In the genomic region with DNA sequence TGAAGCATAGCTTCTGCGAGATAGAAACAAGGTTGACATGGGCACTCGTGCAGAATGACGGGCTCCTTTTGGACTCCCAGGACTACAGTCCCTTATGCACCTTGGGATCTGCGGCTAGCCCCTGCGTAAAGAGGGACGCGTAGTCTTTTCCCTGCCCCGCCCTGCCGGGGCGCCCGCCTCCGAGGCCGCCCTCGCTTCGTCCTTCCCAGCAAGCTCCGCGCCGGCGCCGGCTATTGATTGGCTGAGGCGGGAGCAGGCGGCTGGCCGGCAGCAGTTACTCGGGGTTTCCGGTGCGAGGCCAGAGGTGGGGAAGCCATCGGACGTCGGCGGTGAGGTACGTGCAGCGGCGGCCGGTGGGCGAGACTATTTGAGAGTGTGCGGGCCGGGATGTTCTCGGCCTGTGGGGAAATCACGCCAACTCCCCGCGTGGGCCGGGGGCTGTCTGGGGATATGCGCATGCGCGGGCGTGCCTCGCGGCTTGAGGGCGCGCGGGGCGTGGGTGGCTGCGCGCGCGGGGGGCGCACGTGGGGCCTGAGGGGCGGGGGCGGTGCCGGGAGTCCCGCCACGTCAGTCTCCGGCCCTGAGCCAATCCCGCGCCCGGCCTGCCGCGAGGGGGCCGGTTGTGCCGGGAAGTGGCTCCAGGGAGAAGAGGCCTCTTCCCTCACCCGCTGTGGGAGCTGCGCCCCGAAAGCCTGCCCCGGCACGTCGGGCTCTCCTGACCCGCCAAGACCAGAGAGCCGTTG, we compare ENCODE assay signal across 1 cellular context.
A peak's percentile ranks its signal among the peaks of the same experiment; 100 is the strongest.
TF ChIP-seq lines count a peak whose summit lies in the region.

TXLNA (plus strand) TSS at position 233 of the 743 bp plus-strand sequence. CDS start 671 bp downstream, outside the sequence.

TF ChIP-seq in HEK293, 187 proteins besides CTCF, POLR2A, EP300 and RAD21 (continued from another document):
- TF ChIP-seq, protein P1, sequence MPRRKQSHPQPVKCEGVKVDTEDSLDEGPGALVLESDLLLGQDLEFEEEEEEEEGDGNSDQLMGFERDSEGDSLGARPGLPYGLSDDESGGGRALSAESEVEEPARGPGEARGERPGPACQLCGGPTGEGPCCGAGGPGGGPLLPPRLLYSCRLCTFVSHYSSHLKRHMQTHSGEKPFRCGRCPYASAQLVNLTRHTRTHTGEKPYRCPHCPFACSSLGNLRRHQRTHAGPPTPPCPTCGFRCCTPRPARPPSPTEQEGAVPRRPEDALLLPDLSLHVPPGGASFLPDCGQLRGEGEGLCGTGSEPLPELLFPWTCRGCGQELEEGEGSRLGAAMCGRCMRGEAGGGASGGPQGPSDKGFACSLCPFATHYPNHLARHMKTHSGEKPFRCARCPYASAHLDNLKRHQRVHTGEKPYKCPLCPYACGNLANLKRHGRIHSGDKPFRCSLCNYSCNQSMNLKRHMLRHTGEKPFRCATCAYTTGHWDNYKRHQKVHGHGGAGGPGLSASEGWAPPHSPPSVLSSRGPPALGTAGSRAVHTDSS (tag by site-specific recombination; IDR thresholded peaks at IDR 0.05): no peak; the same call in 1 of the 2 replicates
- TF ChIP-seq ZNF626 (tag by site-specific recombination; IDR thresholded peaks at IDR 0.05) (no peak), ZNF596 (tag by site-specific recombination; IDR thresholded peaks at IDR 0.05) (0 out of 2 replicates have a peak, but pooled peaks have one; percentile 37), ZFP37 (tag by site-specific recombination; IDR thresholded peaks at IDR 0.05) (no peak), ZNF670 (tag by site-specific recombination; IDR thresholded peaks at IDR 0.05; ENCODE audit: low read depth) (no peak), ZNF174 (tag by site-specific recombination; IDR thresholded peaks at IDR 0.05) (no peak), KLF9 (tag by site-specific recombination; IDR thresholded peaks at IDR 0.05; ENCODE audit: low read depth) (peak; percentile 67), ZNF112 (tag by site-specific recombination; IDR thresholded peaks at IDR 0.05) (no peak), ZNF837 (tag by site-specific recombination; IDR thresholded peaks at IDR 0.05) (no peak), IKZF3 (tag by site-specific recombination; IDR thresholded peaks at IDR 0.05) (peak; percentile 77), GFI1B (tag by site-specific recombination; IDR thresholded peaks at IDR 0.05) (no peak), HOXA7 (CRISPR knock-in tag; IDR thresholded peaks at IDR 0.05; ENCODE audit: borderline replicate concordance) (no peak), ZNF292 (tag by site-specific recombination; IDR thresholded peaks at IDR 0.05; ENCODE audit: borderline replicate concordance, low read depth) (no peak), ZSCAN16 (tag by site-specific recombination; IDR thresholded peaks at IDR 0.05) (peak; percentile 40; the same call in 1 of the 2 replicates), EGR2 (tag by site-specific recombination; IDR thresholded peaks at IDR 0.05; ENCODE audit: low read depth) (peak; percentile 96), ZNF558 (tag by site-specific recombination; IDR thresholded peaks at IDR 0.05) (no peak), ZNF2 (tag by site-specific recombination; IDR thresholded peaks at IDR 0.05) (no peak; the same call in 1 of the 2 replicates), ZNF629 (tag by site-specific recombination; IDR thresholded peaks at IDR 0.05) (peak; percentile 57), ZBTB26 (tag by site-specific recombination; optimal IDR thresholded peaks at IDR 0.05) (peak; percentile 90), KLF10 (tag by site-specific recombination; IDR thresholded peaks at IDR 0.05) (peak; percentile 60; the same call in 1 of the 2 replicates), ZNF366 (tag by site-specific recombination; conservative IDR thresholded peaks at IDR 0.05) (peak; percentile 47; the same call in 1 of the 2 replicates), HOXC10 (CRISPR knock-in tag; IDR thresholded peaks at IDR 0.05) (no peak), KLF8 (tag by site-specific recombination; IDR thresholded peaks at IDR 0.05) (peak; percentile 86; the same call in 1 of the 2 replicates), ZNF501 (tag by site-specific recombination; IDR thresholded peaks at IDR 0.05) (peak; percentile 64; the same call in 1 of the 2 replicates), ZNF302 (tag by site-specific recombination; IDR thresholded peaks at IDR 0.05; ENCODE audit: low read depth) (no peak), SP3 (tag by site-specific recombination; IDR thresholded peaks at IDR 0.05) (peak; percentile 87), ZIC2 (tag by site-specific recombination; IDR thresholded peaks at IDR 0.05) (peak; percentile 23; the same call in 1 of the 2 replicates), SP7 (tag by site-specific recombination; IDR thresholded peaks at IDR 0.05) (peak; percentile 63; the same call in 1 of the 2 replicates), ZNF585B (tag by site-specific recombination; IDR thresholded peaks at IDR 0.05) (peak; percentile 91), ZBTB48 (tag by site-specific recombination; IDR thresholded peaks at IDR 0.05) (peak; percentile 92)
- TF ChIP-seq, protein P2, sequence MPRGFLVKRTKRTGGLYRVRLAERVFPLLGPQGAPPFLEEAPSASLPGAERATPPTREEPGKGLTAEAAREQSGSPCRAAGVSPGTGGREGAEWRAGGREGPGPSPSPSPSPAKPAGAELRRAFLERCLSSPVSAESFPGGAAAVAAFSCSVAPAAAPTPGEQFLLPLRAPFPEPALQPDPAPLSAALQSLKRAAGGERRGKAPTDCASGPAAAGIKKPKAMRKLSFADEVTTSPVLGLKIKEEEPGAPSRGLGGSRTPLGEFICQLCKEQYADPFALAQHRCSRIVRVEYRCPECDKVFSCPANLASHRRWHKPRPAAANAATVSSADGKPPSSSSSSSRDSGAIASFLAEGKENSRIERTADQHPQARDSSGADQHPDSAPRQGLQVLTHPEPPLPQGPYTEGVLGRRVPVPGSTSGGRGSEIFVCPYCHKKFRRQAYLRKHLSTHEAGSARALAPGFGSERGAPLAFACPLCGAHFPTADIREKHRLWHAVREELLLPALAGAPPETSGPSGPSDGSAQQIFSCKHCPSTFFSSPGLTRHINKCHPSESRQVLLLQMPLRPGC (tag by site-specific recombination; IDR thresholded peaks at IDR 0.05): 0 out of 2 replicates have a peak, but pooled peaks have one; percentile 12
- TF ChIP-seq, protein P3, sequence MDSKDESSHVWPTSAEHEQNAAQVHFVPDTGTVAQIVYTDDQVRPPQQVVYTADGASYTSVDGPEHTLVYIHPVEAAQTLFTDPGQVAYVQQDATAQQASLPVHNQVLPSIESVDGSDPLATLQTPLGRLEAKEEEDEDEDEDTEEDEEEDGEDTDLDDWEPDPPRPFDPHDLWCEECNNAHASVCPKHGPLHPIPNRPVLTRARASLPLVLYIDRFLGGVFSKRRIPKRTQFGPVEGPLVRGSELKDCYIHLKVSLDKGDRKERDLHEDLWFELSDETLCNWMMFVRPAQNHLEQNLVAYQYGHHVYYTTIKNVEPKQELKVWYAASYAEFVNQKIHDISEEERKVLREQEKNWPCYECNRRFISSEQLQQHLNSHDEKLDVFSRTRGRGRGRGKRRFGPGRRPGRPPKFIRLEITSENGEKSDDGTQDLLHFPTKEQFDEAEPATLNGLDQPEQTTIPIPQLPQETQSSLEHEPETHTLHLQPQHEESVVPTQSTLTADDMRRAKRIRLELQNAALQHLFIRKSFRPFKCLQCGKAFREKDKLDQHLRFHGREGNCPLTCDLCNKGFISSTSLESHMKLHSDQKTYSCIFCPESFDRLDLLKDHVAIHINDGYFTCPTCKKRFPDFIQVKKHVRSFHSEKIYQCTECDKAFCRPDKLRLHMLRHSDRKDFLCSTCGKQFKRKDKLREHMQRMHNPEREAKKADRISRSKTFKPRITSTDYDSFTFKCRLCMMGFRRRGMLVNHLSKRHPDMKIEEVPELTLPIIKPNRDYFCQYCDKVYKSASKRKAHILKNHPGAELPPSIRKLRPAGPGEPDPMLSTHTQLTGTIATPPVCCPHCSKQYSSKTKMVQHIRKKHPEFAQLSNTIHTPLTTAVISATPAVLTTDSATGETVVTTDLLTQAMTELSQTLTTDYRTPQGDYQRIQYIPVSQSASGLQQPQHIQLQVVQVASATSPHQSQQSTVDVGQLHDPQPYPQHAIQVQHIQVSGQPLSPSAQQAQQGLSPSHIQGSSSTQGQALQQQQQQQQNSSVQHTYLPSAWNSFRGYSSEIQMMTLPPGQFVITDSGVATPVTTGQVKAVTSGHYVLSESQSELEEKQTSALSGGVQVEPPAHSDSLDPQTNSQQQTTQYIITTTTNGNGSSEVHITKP (tag by site-specific recombination; IDR thresholded peaks at IDR 0.05): peak; percentile 98
- TF ChIP-seq, protein P4, sequence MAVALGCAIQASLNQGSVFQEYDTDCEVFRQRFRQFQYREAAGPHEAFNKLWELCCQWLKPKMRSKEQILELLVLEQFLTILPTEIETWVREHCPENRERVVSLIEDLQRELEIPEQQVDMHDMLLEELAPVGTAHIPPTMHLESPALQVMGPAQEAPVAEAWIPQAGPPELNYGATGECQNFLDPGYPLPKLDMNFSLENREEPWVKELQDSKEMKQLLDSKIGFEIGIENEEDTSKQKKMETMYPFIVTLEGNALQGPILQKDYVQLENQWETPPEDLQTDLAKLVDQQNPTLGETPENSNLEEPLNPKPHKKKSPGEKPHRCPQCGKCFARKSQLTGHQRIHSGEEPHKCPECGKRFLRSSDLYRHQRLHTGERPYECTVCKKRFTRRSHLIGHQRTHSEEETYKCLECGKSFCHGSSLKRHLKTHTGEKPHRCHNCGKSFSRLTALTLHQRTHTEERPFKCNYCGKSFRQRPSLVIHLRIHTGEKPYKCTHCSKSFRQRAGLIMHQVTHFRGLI (tag by site-specific recombination; IDR thresholded peaks at IDR 0.05): peak; percentile 34; the same call in 1 of the 2 replicates
- TF ChIP-seq, protein P5, sequence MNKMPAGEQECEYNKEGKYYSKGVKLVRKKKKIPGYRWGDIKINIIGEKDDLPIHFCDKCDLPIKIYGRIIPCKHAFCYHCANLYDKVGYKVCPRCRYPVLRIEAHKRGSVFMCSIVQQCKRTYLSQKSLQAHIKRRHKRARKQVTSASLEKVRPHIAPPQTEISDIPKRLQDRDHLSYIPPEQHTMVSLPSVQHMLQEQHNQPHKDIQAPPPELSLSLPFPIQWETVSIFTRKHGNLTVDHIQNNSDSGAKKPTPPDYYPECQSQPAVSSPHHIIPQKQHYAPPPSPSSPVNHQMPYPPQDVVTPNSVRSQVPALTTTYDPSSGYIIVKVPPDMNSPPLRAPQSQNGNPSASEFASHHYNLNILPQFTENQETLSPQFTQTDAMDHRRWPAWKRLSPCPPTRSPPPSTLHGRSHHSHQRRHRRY (tag by site-specific recombination; IDR thresholded peaks at IDR 0.05): no peak
